ENCODE assay signal across 1 cellular context in the genomic region with DNA sequence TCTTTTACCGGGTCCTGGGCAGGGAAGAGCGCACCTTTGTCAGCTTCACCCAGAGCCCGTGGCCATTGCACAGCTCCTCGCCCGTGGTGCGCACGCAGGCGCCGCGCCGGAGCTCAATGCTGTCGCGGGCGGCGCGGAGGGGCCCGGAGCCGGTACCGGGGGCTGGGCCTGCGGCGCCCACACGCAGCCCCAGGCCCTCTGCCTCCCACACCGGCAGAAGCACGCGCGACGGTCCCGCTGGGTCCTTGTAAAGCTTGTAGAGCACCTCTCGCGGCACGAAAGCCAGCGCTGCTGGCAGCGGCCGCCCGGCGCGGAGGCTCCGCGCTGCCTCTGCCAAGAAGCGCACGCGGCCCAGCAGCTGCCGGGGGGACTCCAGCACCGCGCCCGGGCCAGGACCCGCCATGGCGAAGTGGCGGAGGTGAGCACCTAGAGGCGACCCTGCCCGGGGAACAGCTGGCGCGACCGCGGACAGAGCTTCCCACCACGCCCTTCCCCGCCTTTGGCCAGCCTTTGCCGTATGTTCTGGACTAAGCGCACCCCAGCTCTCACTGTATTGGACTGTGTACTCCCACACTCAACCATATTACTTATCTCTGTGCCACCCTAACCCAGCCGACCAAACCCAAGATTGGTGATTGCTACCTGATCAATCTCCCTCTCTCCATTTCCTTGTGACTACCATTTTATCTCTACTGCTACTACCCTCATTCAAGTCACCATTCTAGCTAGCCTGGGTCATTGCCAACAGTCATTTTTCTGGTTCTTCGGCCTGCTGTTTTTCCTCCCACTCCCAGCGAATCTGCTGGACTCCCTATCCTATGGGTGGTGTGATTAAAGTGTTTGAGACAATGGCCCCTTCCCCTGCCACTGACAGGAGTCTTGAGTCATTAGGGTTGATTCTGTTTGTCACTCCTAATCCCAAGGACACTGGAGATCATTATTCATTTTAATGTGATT.
TF ChIP-seq lines count a peak whose summit lies in the region.

A gene (minus strand): TSS at position 470 of the 957 bp plus-strand sequence. CDS start 67 bp downstream, at position 403.

TF ChIP-seq in HEK293, 187 proteins besides CTCF, POLR2A, EP300 and RAD21 (continued from another document):
- TF ChIP-seq, protein P1, sequence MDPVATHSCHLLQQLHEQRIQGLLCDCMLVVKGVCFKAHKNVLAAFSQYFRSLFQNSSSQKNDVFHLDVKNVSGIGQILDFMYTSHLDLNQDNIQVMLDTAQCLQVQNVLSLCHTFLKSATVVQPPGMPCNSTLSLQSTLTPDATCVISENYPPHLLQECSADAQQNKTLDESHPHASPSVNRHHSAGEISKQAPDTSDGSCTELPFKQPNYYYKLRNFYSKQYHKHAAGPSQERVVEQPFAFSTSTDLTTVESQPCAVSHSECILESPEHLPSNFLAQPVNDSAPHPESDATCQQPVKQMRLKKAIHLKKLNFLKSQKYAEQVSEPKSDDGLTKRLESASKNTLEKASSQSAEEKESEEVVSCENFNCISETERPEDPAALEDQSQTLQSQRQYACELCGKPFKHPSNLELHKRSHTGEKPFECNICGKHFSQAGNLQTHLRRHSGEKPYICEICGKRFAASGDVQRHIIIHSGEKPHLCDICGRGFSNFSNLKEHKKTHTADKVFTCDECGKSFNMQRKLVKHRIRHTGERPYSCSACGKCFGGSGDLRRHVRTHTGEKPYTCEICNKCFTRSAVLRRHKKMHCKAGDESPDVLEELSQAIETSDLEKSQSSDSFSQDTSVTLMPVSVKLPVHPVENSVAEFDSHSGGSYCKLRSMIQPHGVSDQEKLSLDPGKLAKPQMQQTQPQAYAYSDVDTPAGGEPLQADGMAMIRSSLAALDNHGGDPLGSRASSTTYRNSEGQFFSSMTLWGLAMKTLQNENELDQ (tag by site-specific recombination; IDR thresholded peaks at IDR 0.05; ENCODE audit: low read depth), result no peak
- TF ChIP-seq ZNF423 (tag by site-specific recombination; IDR thresholded peaks at IDR 0.05), result peak; percentile 31; the same call in 1 of the 2 replicates
- TF ChIP-seq ZBTB7A (tag by site-specific recombination; IDR thresholded peaks at IDR 0.05; ENCODE audit: low read depth), result peak; percentile 68; the same call in 1 of the 2 replicates
- TF ChIP-seq, protein P2, sequence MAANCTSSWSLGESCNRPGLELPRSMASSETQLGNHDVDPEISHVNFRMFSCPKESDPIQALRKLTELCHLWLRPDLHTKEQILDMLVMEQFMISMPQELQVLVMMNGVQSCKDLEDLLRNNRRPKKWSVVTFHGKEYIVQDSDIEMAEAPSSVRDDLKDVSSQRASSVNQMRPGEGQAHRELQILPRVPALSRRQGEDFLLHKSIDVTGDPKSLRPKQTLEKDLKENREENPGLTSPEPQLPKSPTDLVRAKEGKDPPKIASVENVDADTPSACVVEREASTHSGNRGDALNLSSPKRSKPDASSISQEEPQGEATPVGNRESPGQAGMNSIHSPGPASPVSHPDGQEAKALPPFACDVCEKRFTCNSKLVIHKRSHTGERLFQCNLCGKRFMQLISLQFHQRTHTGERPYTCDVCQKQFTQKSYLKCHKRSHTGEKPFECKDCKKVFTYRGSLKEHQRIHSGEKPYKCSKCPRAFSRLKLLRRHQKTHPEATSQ (tag by site-specific recombination; IDR thresholded peaks at IDR 0.05), result peak; percentile 16; the same call in 1 of the 2 replicates
- no peak for TF ChIP-seq SCRT1 (tag by site-specific recombination; IDR thresholded peaks at IDR 0.05; ENCODE audit: borderline replicate concordance)
- TF ChIP-seq, protein P3, sequence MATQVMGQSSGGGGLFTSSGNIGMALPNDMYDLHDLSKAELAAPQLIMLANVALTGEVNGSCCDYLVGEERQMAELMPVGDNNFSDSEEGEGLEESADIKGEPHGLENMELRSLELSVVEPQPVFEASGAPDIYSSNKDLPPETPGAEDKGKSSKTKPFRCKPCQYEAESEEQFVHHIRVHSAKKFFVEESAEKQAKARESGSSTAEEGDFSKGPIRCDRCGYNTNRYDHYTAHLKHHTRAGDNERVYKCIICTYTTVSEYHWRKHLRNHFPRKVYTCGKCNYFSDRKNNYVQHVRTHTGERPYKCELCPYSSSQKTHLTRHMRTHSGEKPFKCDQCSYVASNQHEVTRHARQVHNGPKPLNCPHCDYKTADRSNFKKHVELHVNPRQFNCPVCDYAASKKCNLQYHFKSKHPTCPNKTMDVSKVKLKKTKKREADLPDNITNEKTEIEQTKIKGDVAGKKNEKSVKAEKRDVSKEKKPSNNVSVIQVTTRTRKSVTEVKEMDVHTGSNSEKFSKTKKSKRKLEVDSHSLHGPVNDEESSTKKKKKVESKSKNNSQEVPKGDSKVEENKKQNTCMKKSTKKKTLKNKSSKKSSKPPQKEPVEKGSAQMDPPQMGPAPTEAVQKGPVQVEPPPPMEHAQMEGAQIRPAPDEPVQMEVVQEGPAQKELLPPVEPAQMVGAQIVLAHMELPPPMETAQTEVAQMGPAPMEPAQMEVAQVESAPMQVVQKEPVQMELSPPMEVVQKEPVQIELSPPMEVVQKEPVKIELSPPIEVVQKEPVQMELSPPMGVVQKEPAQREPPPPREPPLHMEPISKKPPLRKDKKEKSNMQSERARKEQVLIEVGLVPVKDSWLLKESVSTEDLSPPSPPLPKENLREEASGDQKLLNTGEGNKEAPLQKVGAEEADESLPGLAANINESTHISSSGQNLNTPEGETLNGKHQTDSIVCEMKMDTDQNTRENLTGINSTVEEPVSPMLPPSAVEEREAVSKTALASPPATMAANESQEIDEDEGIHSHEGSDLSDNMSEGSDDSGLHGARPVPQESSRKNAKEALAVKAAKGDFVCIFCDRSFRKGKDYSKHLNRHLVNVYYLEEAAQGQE (tag by site-specific recombination; IDR thresholded peaks at IDR 0.05), result peak; percentile 86
- TF ChIP-seq ZNF24 (tag by site-specific recombination; IDR thresholded peaks at IDR 0.05), result no peak
- TF ChIP-seq EGR2 (tag by site-specific recombination; IDR thresholded peaks at IDR 0.05; ENCODE audit: low read depth), result peak; percentile 56
- no peak for TF ChIP-seq ZNF529 (tag by site-specific recombination; IDR thresholded peaks at IDR 0.05; ENCODE audit: insufficient replicate concordance)
- peak; percentile 93 for TF ChIP-seq TRIM28 (IDR thresholded peaks at IDR 0.05; ENCODE audit: borderline replicate concordance, low read length)
- TF ChIP-seq ZNF140 (tag by site-specific recombination; IDR thresholded peaks at IDR 0.05), result no peak
- TF ChIP-seq ZNF341 (tag by site-specific recombination; IDR thresholded peaks at IDR 0.05; ENCODE audit: low read depth), result peak; percentile 73
- TF ChIP-seq, protein P4, sequence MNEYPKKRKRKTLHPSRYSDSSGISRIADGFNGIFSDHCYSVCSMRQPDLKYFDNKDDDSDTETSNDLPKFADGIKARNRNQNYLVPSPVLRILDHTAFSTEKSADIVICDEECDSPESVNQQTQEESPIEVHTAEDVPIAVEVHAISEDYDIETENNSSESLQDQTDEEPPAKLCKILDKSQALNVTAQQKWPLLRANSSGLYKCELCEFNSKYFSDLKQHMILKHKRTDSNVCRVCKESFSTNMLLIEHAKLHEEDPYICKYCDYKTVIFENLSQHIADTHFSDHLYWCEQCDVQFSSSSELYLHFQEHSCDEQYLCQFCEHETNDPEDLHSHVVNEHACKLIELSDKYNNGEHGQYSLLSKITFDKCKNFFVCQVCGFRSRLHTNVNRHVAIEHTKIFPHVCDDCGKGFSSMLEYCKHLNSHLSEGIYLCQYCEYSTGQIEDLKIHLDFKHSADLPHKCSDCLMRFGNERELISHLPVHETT (tag by site-specific recombination; IDR thresholded peaks at IDR 0.05), result 0 out of 2 replicates have a peak, but pooled peaks have one; percentile 47
- TF ChIP-seq REPIN1 (tag by site-specific recombination; IDR thresholded peaks at IDR 0.05; ENCODE audit: low read depth), result 0 out of 2 replicates have a peak, but pooled peaks have one; percentile 67
- no peak for TF ChIP-seq ZNF747 (tag by site-specific recombination; IDR thresholded peaks at IDR 0.05)
